Comparison of ENCODE assay signal across 22 cellular contexts in genomic region chr6:103983860-103984259, GRCh38.
DNase-seq lines count a peak whose midpoint lies in the region; ATAC-seq and TF ChIP-seq lines count a peak whose summit lies in the region.
"Had no signal": no experiment of that assay in that cellular context is flagged by ENCODE, and none has a peak within 500 bp of the region (broad histone marks: within the 10 kb centered on the region; RNA-seq: fewer than 3 reads in every experiment).

No MANE protein-coding gene starts in this region.

- no peaks in the 10 kb centered on the region for H3K9me3 ChIP-seq in SK-N-SH
- H3K9me3 ChIP-seq in PC-3 (ENCODE audit: low read length): no peaks in the 10 kb centered on the region
- no peaks in the 10 kb centered on the region for H3K9me3 ChIP-seq in trophoblast cell (ENCODE audit: insufficient read depth, low read depth, low read length)
- H3K9me3 ChIP-seq in Peyer's patch: no peaks in the 10 kb centered on the region

- H3K36me3 ChIP-seq in SK-N-SH (replicated peaks in 1 of 2; ENCODE audit: control insufficient read depth in 1 of 2, insufficient read depth in 2 of 2, low read length in 1 of 2) (no peaks in the 10 kb centered on the region), PC-3 (ENCODE audit: low read depth, low read length) (no peaks in the 10 kb centered on the region), brain microvascular endothelial cell (replicated peaks) (no peaks in the 10 kb centered on the region), trophoblast cell (ENCODE audit: control insufficient read depth in 1 of 2, insufficient read depth in 2 of 2, low read length in 2 of 2) (no peaks in the 10 kb centered on the region), Peyer's patch (no peaks in the 10 kb centered on the region)

- H3K9me2 ChIP-seq in SK-N-SH (no peaks in the 10 kb centered on the region; the same call in 1 of the 2 replicates), PC-3 (replicated peaks; ENCODE audit: low read length) (no peaks in the 10 kb centered on the region)

- DNase-seq in SK-N-SH (no peak), PC-3 (peak; percentile 67), brain microvascular endothelial cell (peak; percentile 12), trophoblast cell (peak; percentile 15 to 22), Peyer's patch (no peak), foreskin melanocyte (no peak)
- no peak for DNase-seq in NK-92 treated with Interleukin-12 subunit alpha and Interleukin-12 subunit beta, amount 100 ng/mL, for 24 hours (lab: John Stamatoyannopoulos, UW)
- DNase-seq: C1 segment of cervical spinal cord; CD8-positive, alpha-beta T cell; DMS153; GDM1; KG1; NCI-H1092 treated with DMSO at 0.1 percent for 48 hours; NCI-H146; NCI-H2029; NCI-H2227 treated with DMSO at 0.1 percent for 48 hours; NCI-H82; OCI-M1; SIG-M5 had no signal

- no peak overlapping the region for H4K8ac ChIP-seq in trophoblast cell (ENCODE audit: low read depth, low read length)

- intact Hi-C loops in PC-3 (cut with micrococcal nuclease): no loop called here

- no peak overlapping the region for H4K12ac ChIP-seq in trophoblast cell (ENCODE audit: low read depth, low read length)

- POLR2A ChIA-PET in SK-N-SH (lab: Yijun Ruan, JAX): no interaction called here
- POLR2A ChIA-PET in PC-3 (lab: Charles Lee; ENCODE audit: unreplicated experiment): no interaction called here

- in situ Hi-C loops in brain microvascular endothelial cell (cut with HindIII; ENCODE audit: low pct_ligation_motif_present, low sequenced_read_pairs): no loop called here

- H2BK5ac ChIP-seq in trophoblast cell (ENCODE audit: low read depth, low read length, poor library complexity): no peak overlapping the region

- no peak overlapping the region for H3K4ac ChIP-seq in trophoblast cell (ENCODE audit: low read depth, low read length)

- H3F3A ChIP-seq in SK-N-SH (replicated peaks; ENCODE audit: insufficient read depth): peaks cover 8% of the 10 kb centered on the region
- no peaks in the 10 kb centered on the region for H3F3A ChIP-seq in PC-3 (ENCODE audit: low read length, unreplicated experiment)

- no peaks in the 10 kb centered on the region for H3K79me2 ChIP-seq in SK-N-SH (ENCODE audit: insufficient read depth)
- no peaks in the 10 kb centered on the region for H3K79me2 ChIP-seq in PC-3 (ENCODE audit: low read length)
- H3K79me2 ChIP-seq in trophoblast cell (ENCODE audit: control insufficient read depth, insufficient read depth, low read length, poor library complexity): no peaks in the 10 kb centered on the region

- no peak overlapping the region for H2AK5ac ChIP-seq in trophoblast cell (ENCODE audit: low read length)

- no peak for TF ChIP-seq EP300 in SK-N-SH (IDR thresholded peaks at IDR 0.05; ENCODE audit: borderline replicate concordance in 1 of 2, low read depth in 1 of 2, low read length in 1 of 2)

- no peak for TF ChIP-seq CTCF in SK-N-SH (IDR thresholded peaks at IDR 0.05)
- TF ChIP-seq CTCF in PC-3 (conservative IDR thresholded peaks at IDR 0.05; ENCODE audit: low read depth, low read length): no peak
- TF ChIP-seq CTCF in brain microvascular endothelial cell (IDR thresholded peaks at IDR 0.05; ENCODE audit: low read depth, low read length, missing control alignments): no peak
- TF ChIP-seq CTCF in Peyer's patch (IDR thresholded peaks at IDR 0.05): no peak

- H3K9ac ChIP-seq in SK-N-SH (no peak overlapping the region), PC-3 (ENCODE audit: low read length) (no peak overlapping the region), trophoblast cell (ENCODE audit: low read length) (no peak overlapping the region)

- no peak overlapping the region for H2BK12ac ChIP-seq in trophoblast cell (ENCODE audit: low read length)

- H3K14ac ChIP-seq in trophoblast cell (ENCODE audit: low read length): no peak overlapping the region

- H3K27me3 ChIP-seq in SK-N-SH (ENCODE audit: insufficient read depth) (no peaks in the 10 kb centered on the region), PC-3 (ENCODE audit: low read length) (no peaks in the 10 kb centered on the region), brain microvascular endothelial cell (replicated peaks) (no peaks in the 10 kb centered on the region), trophoblast cell (ENCODE audit: insufficient read depth, low read length) (no peaks in the 10 kb centered on the region), Peyer's patch (no peaks in the 10 kb centered on the region)

- H2AFZ ChIP-seq in SK-N-SH (ENCODE audit: low read depth): peak overlapping the region; percentile 44; the same call in 1 of the 2 replicates
- H2AFZ ChIP-seq in PC-3 (ENCODE audit: low read length): peak overlapping the region; percentile 42; the same call in 1 of the 2 replicates
- H2AFZ ChIP-seq in trophoblast cell (ENCODE audit: insufficient read depth, low read length, poor library complexity): no peak overlapping the region

- no peaks in the 10 kb centered on the region for H3K79me1 ChIP-seq in trophoblast cell (ENCODE audit: low read length)

- H2BK120ac ChIP-seq in trophoblast cell (ENCODE audit: insufficient read depth, low read length, poor library complexity): no peak overlapping the region

- TF ChIP-seq POLR2A in Peyer's patch (IDR thresholded peaks at IDR 0.05): no peak

- H3K4me2 ChIP-seq in SK-N-SH: no peak overlapping the region
- H3K4me2 ChIP-seq in PC-3 (ENCODE audit: low read length): 0 out of 2 replicates have a peak overlapping the region, but pooled peaks have one; percentile 24
- H3K4me2 ChIP-seq in trophoblast cell (ENCODE audit: low read length): no peak overlapping the region

- H3K4me3 ChIP-seq in SK-N-SH (ENCODE audit: low read depth in 2 of 2, low read length in 1 of 2) (no peak overlapping the region), PC-3 (ENCODE audit: low read length) (no peak overlapping the region), brain microvascular endothelial cell (ENCODE audit: low read depth, low read length) (no peak overlapping the region), trophoblast cell (ENCODE audit: low read depth, low read length) (no peak overlapping the region), Peyer's patch (no peak overlapping the region)

- CTCF ChIA-PET in SK-N-SH (lab: Yijun Ruan, JAX) (no interaction called here), PC-3 (lab: Charles Lee) (no interaction called here)

- no peak for TF ChIP-seq RAD21 in SK-N-SH (IDR thresholded peaks at IDR 0.05; ENCODE audit: low read length)

- H3K27ac ChIP-seq in SK-N-SH (ENCODE audit: low read depth in 2 of 2, low read length in 1 of 2) (peak overlapping the region; percentile 38 to 94), PC-3 (ENCODE audit: low read length) (no peak overlapping the region; the same call in 1 of the 2 replicates), brain microvascular endothelial cell (no peak overlapping the region), trophoblast cell (ENCODE audit: low read depth, low read length) (no peak overlapping the region), Peyer's patch (no peak overlapping the region)
- H3K27ac ChIP-seq: 22Rv1, RWPE1 had no signal

- no peak overlapping the region for H4K91ac ChIP-seq in trophoblast cell (ENCODE audit: low read depth, low read length)

- ATAC-seq in SK-N-SH treated with all-trans-retinoic acid at 6 μM for 48 hours: no peak
- peak; percentile 96 for ATAC-seq in PC-3
- ATAC-seq: CD8-positive, alpha-beta T cell had no signal

- no peak overlapping the region for H3K23ac ChIP-seq in trophoblast cell (ENCODE audit: low read length)

- BruUV-seq in PC-3 (replicated peaks; lab: Mats Ljungman, UMichigan): no TSS peak

- no peaks in the 10 kb centered on the region for H4K20me1 ChIP-seq in SK-N-SH (ENCODE audit: insufficient read depth)
- no peaks in the 10 kb centered on the region for H4K20me1 ChIP-seq in PC-3 (ENCODE audit: low read length)

- H3K4me1 ChIP-seq in SK-N-SH (ENCODE audit: control insufficient read depth in 1 of 2, insufficient read depth in 2 of 2, low read depth in 1 of 2, low read length in 1 of 2) (peaks cover 8 to 14% of the 10 kb centered on the region in 2 experiments; a peak in 3 of 4 replicates), PC-3 (ENCODE audit: insufficient read depth, low read length) (peaks cover 11% of the 10 kb centered on the region), trophoblast cell (ENCODE audit: control insufficient read depth in 1 of 2, insufficient read depth in 2 of 2, low read length in 2 of 2) (no peaks in the 10 kb centered on the region), Peyer's patch (no peaks in the 10 kb centered on the region)

- no peak overlapping the region for H3K18ac ChIP-seq in trophoblast cell (ENCODE audit: low read length)

- 23% methylated on average over 6 of the region's 6 CpGs for WGBS in SK-N-SH (ENCODE audit: low lambda C conversion rate)
- WGBS in trophoblast cell (ENCODE audit: extremely low coverage, insufficient coverage, insufficient read length): no CpG with 5 or more reads among the region's 6 CpGs

TF ChIP-seq in SK-N-SH, 30 proteins besides CTCF, POLR2A, EP300 and RAD21 (continues in another document):
- no peak for TF ChIP-seq RXRA (IDR thresholded peaks at IDR 0.05; ENCODE audit: borderline replicate concordance, low read depth)
- peak; percentile 14; the same call in 1 of the 2 replicates for TF ChIP-seq FOSL2 (IDR thresholded peaks at IDR 0.05; ENCODE audit: borderline replicate concordance, low read depth)

TF ChIP-seq in SK-N-SH treated with all-trans-retinoic acid at 6 μM for 48 hours, 23 proteins besides CTCF, POLR2A, EP300 and RAD21 (continues in another document):
- no peak for TF ChIP-seq POU6F1 (CRISPR knock-in tag; IDR thresholded peaks at IDR 0.05; ENCODE audit: borderline replicate concordance, low read depth)

Comparison
In these comparisons a context has a peak if more than half of its experiments do, and no peak if none do; other contexts are left out.
1. DNase-seq: peak in PC-3 (single experiment), brain microvascular endothelial cell (single experiment) and trophoblast cell (2 of 2); none in SK-N-SH (single experiment), Peyer's patch (0 of 3), foreskin melanocyte (single experiment) and NK-92 treated with Interleukin-12 subunit alpha and Interleukin-12 subunit beta, amount 100 ng/mL, for 24 hours (single experiment).
2. H3K27ac ChIP-seq: peak in SK-N-SH (2 of 2); none in PC-3 (single experiment), brain microvascular endothelial cell (single experiment), trophoblast cell (single experiment) and Peyer's patch (0 of 4).